1 cellular context compared by ENCODE assay signal in the genomic region with DNA sequence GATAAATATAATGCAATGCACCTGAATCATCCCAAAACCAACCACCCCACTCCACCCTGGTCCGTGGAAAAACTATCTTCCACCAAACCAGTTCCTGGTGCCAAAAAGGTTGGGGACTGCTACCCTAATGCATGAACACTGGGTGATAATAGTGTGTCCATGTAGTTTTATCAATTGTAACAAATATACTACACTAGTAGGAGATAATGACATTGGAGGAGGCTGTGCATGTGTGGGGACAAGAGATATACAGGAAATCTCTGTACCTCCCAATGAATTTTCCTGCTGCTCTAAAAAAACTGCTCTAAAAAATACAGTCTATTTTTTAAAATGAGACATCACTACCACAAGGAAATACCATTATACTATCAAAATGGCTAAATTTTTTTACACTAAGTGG.
TF ChIP-seq lines count a peak whose summit lies in the region.

No MANE protein-coding gene starts in this region.

TF ChIP-seq in K562, 482 proteins besides CTCF, POLR2A, EP300 and RAD21:
- TF ChIP-seq ARID1B (IDR thresholded peaks at IDR 0.05) (peak; percentile 55; the same call in 1 of the 2 replicates), KDM1A (IDR thresholded peaks at IDR 0.05) (peak in 1 of 2 experiments; percentile 36; a peak in 1 of 4 replicates), CBFA2T2 (conservative IDR thresholded peaks at IDR 0.05) (peak; percentile 59), TARDBP (IDR thresholded peaks at IDR 0.05) (no peak), PHB2 (IDR thresholded peaks at IDR 0.05; ENCODE audit: low read depth) (no peak), CREB1 (IDR thresholded peaks at IDR 0.05) (no peak), CREB1 (CRISPR knock-in tag; IDR thresholded peaks at IDR 0.05) (no peak), ZEB2 (IDR thresholded peaks at IDR 0.05) (no peak), BRCA1 (IDR thresholded peaks at IDR 0.05) (no peak), BRCA1 (CRISPR knock-in tag; IDR thresholded peaks at IDR 0.05) (no peak), BHLHE40 (IDR thresholded peaks at IDR 0.05; ENCODE audit: low read length) (no peak), GTF2E2 (tag; IDR thresholded peaks at IDR 0.05) (no peak), ZNF444 (CRISPR knock-in tag; IDR thresholded peaks at IDR 0.05) (no peak), JUND (IDR thresholded peaks at IDR 0.05; ENCODE audit: borderline replicate concordance, low read depth, low read length) (no peak), JUND (tag; IDR thresholded peaks at IDR 0.05; ENCODE audit: borderline replicate concordance, low read depth, low read length) (no peak), NCOR1 (IDR thresholded peaks at IDR 0.05) (peak; percentile 39; the same call in 1 of the 2 replicates), TEAD4 (IDR thresholded peaks at IDR 0.05; ENCODE audit: low read length) (peak; percentile 29; the same call in 1 of the 2 replicates), TEAD4 (CRISPR knock-in tag; IDR thresholded peaks at IDR 0.05; ENCODE audit: borderline replicate concordance) (no peak), EHMT2 (IDR thresholded peaks at IDR 0.05) (no peak), MEF2D (tag; conservative IDR thresholded peaks at IDR 0.05; ENCODE audit: low read depth) (no peak), TAL1 (IDR thresholded peaks at IDR 0.05) (peak; percentile 41; the same call in 1 of the 2 replicates), PRPF4 (IDR thresholded peaks at IDR 0.05; ENCODE audit: insufficient read depth, low read depth, low read length, poor library complexity, severe bottlenecking) (no peak), CBFA2T3 (IDR thresholded peaks at IDR 0.05) (peak; percentile 73), MAZ (CRISPR knock-in tag; conservative IDR thresholded peaks at IDR 0.05 in 1 of 2, IDR thresholded peaks at IDR 0.05 in 1 of 2) (no peak), BRD9 (IDR thresholded peaks at IDR 0.05; ENCODE audit: low read depth, partially characterized antibody) (no peak), ZNF707 (CRISPR knock-in tag; conservative IDR thresholded peaks at IDR 0.05) (no peak), ETS2 (tag; IDR thresholded peaks at IDR 0.05; ENCODE audit: borderline replicate concordance, poor library complexity, severe bottlenecking) (no peak), TCF3 (CRISPR knock-in tag; IDR thresholded peaks at IDR 0.05) (peak; percentile 42)
- TF ChIP-seq, protein P1, sequence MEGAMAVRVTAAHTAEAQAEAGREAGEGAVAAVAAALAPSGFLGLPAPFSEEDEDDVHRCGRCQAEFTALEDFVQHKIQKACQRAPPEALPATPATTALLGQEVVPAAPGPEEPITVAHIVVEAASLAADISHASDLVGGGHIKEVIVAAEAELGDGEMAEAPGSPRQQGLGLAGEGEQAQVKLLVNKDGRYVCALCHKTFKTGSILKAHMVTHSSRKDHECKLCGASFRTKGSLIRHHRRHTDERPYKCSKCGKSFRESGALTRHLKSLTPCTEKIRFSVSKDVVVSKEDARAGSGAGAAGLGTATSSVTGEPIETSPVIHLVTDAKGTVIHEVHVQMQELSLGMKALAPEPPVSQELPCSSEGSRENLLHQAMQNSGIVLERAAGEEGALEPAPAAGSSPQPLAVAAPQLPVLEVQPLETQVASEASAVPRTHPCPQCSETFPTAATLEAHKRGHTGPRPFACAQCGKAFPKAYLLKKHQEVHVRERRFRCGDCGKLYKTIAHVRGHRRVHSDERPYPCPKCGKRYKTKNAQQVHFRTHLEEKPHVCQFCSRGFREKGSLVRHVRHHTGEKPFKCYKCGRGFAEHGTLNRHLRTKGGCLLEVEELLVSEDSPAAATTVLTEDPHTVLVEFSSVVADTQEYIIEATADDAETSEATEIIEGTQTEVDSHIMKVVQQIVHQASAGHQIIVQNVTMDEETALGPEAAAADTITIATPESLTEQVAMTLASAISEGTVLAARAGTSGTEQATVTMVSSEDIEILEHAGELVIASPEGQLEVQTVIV (CRISPR knock-in tag; IDR thresholded peaks at IDR 0.05; ENCODE audit: borderline replicate concordance), result no peak
- TF ChIP-seq, protein P2, sequence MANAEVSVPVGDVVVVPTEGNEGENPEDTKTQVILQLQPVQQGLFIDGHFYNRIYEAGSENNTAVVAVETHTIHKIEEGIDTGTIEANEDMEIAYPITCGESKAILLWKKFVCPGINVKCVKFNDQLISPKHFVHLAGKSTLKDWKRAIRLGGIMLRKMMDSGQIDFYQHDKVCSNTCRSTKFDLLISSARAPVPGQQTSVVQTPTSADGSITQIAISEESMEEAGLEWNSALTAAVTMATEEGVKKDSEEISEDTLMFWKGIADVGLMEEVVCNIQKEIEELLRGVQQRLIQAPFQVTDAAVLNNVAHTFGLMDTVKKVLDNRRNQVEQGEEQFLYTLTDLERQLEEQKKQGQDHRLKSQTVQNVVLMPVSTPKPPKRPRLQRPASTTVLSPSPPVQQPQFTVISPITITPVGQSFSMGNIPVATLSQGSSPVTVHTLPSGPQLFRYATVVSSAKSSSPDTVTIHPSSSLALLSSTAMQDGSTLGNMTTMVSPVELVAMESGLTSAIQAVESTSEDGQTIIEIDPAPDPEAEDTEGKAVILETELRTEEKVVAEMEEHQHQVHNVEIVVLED (CRISPR knock-in tag; IDR thresholded peaks at IDR 0.05), result no peak
- TF ChIP-seq, protein P3, sequence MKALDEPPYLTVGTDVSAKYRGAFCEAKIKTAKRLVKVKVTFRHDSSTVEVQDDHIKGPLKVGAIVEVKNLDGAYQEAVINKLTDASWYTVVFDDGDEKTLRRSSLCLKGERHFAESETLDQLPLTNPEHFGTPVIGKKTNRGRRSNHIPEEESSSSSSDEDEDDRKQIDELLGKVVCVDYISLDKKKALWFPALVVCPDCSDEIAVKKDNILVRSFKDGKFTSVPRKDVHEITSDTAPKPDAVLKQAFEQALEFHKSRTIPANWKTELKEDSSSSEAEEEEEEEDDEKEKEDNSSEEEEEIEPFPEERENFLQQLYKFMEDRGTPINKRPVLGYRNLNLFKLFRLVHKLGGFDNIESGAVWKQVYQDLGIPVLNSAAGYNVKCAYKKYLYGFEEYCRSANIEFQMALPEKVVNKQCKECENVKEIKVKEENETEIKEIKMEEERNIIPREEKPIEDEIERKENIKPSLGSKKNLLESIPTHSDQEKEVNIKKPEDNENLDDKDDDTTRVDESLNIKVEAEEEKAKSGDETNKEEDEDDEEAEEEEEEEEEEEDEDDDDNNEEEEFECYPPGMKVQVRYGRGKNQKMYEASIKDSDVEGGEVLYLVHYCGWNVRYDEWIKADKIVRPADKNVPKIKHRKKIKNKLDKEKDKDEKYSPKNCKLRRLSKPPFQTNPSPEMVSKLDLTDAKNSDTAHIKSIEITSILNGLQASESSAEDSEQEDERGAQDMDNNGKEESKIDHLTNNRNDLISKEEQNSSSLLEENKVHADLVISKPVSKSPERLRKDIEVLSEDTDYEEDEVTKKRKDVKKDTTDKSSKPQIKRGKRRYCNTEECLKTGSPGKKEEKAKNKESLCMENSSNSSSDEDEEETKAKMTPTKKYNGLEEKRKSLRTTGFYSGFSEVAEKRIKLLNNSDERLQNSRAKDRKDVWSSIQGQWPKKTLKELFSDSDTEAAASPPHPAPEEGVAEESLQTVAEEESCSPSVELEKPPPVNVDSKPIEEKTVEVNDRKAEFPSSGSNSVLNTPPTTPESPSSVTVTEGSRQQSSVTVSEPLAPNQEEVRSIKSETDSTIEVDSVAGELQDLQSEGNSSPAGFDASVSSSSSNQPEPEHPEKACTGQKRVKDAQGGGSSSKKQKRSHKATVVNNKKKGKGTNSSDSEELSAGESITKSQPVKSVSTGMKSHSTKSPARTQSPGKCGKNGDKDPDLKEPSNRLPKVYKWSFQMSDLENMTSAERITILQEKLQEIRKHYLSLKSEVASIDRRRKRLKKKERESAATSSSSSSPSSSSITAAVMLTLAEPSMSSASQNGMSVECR (CRISPR knock-in tag; IDR thresholded peaks at IDR 0.05), result no peak
